In the genomic region with DNA sequence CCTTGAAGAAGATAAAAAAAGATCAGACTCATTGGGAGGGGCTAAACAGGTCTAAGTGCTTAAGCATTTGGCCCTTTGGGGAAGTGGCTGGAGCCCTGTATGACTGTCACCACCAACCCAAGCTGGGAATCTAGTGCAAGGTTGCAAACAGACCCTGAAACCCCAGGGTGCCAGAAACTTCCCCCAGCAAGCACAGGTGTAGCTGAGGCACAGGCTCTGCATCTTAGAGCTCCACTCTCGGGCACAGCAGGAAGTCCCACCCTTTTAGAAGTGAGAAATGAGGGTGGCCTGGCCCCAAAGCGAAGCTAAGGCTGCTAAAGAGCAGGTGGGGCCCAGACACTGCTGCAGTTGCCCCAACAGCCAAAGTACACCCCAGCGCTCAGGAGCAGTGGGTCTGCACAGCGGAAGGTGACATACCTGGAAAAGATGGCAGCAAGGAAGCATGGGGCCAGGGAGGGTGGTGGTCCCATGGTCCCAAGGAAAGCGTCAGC, we compare ENCODE assay signal across 11 cellular contexts.
DNase-seq lines count a peak whose midpoint lies in the region; ATAC-seq and TF ChIP-seq lines count a peak whose summit lies in the region.
"Had no signal": no experiment of that assay in that cellular context is flagged by ENCODE, and none has a peak within 500 bp of the region (broad histone marks: within the 10 kb centered on the region; RNA-seq: fewer than 3 reads in every experiment).

No MANE protein-coding gene starts in this region.

- no peak overlapping the region for H3K27ac ChIP-seq in brain microvascular endothelial cell
- H3K27ac ChIP-seq: adrenal gland had no signal

- ATAC-seq in HG02852 (IDR thresholded peaks at IDR 0.05; ENCODE audit: unreplicated experiment) = peak; percentile 66

- no peak for TF ChIP-seq CTCF in brain microvascular endothelial cell (IDR thresholded peaks at IDR 0.05; ENCODE audit: low read depth, low read length, missing control alignments)

- in situ Hi-C loops in brain microvascular endothelial cell (cut with HindIII; ENCODE audit: low pct_ligation_motif_present, low sequenced_read_pairs) = no loop called here

- DNase-seq in activated CD4-positive, alpha-beta T cell treated with anti-CD3 and anti-CD28 coated beads for 48 hours = peak; percentile 5
- DNase-seq in activated CD4-positive, alpha-beta T cell treated with anti-CD3 and anti-CD28 coated beads for 1 hour = no peak
- DNase-seq in OCI-M1 (lab: John Stamatoyannopoulos, UW) = peak; percentile 25
- DNase-seq in stimulated activated CD8-positive, alpha-beta memory T cell treated with anti-CD3 and anti-CD28 coated beads, Interleukin-12 subunit alpha, Interleukin-12 subunit beta, amount 100 ng/mL, for 4 hours (ENCODE audit: low read depth) = peak; percentile 4
- DNase-seq in NCI-H1417 treated with DMSO at 0.1 percent for 48 hours (lab: John Stamatoyannopoulos, UW) = no peak
- no peak for DNase-seq in C1 segment of cervical spinal cord (lab: John Stamatoyannopoulos, UW)
- no peak for DNase-seq in brain microvascular endothelial cell
- DNase-seq: IMR-90, mammary epithelial cell had no signal

- H3K27me3 ChIP-seq in brain microvascular endothelial cell (replicated peaks) = no peaks in the 10 kb centered on the region
- H3K27me3 ChIP-seq: adrenal gland had no signal

- no peak overlapping the region for H3K4me3 ChIP-seq in brain microvascular endothelial cell (ENCODE audit: low read depth, low read length)
- H3K4me3 ChIP-seq: adrenal gland had no signal

- no peaks in the 10 kb centered on the region for H3K36me3 ChIP-seq in brain microvascular endothelial cell (replicated peaks)
- H3K36me3 ChIP-seq: adrenal gland had no signal

Comparison
In these comparisons a context has a peak if more than half of its experiments do, and no peak if none do; other contexts are left out.
1. DNase-seq: peak in activated CD4-positive, alpha-beta T cell treated with anti-CD3 and anti-CD28 coated beads for 48 hours (single experiment), OCI-M1 (single experiment) and stimulated activated CD8-positive, alpha-beta memory T cell treated with anti-CD3 and anti-CD28 coated beads, Interleukin-12 subunit alpha, Interleukin-12 subunit beta, amount 100 ng/mL, for 4 hours (single experiment); none in activated CD4-positive, alpha-beta T cell treated with anti-CD3 and anti-CD28 coated beads for 1 hour (single experiment), NCI-H1417 treated with DMSO at 0.1 percent for 48 hours (single experiment), C1 segment of cervical spinal cord (0 of 14) and brain microvascular endothelial cell (single experiment).